In the genomic region with DNA sequence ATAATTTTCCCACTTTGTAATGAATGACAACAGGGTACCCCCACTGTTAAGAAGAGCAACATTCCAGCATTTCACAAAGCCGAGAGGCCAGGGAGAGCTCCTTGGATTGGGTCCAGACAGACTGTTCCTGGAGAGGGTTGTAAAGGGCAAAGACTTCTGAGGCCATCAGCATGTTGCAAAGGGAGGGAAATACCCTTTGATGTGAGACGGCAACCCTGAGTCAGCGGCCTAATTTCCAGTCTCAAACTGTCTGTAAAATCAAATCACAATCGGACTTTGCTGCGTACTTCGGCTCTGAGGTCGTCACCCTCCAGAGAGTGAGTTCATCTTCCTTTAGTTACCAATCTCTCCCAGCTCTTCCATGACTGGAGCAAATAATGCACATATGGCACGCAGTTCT, we compare ENCODE assay signal across 9 cellular contexts.
DNase-seq lines count a peak whose midpoint lies in the region; ATAC-seq and TF ChIP-seq lines count a peak whose summit lies in the region.
"Had no signal": no experiment of that assay in that cellular context is flagged by ENCODE, and none has a peak within 500 bp of the region (broad histone marks: within the 10 kb centered on the region; RNA-seq: fewer than 3 reads in every experiment).

No MANE protein-coding gene starts in this region.

- DNase-seq in AG10803 (ENCODE audit: low read depth) = peak; percentile 47
- peak; percentile 20 for DNase-seq in dermis blood vessel endothelial cell
- DNase-seq in mesenchymal stem cell = peak; percentile 82
- no peak for DNase-seq in activated T-cell treated with anti-CD3 and anti-CD28 coated beads, Interleukin-2, amount 50 U/mL, for 24 hours
- DNase-seq: sigmoid colon had no signal

- H3K36me3 ChIP-seq in HEK293 (ENCODE audit: control insufficient read depth in 2 of 2, insufficient read depth in 1 of 2, low read length in 2 of 2) (no peaks in the 10 kb centered on the region), mesenchymal stem cell (ENCODE audit: control insufficient read depth in 1 of 2, insufficient read depth in 2 of 2, low read depth in 1 of 2, low read length in 2 of 2) (no peaks in the 10 kb centered on the region)
- H3K36me3 ChIP-seq: sigmoid colon had no signal

- no peaks in the 10 kb centered on the region for H3K27me3 ChIP-seq in mesenchymal stem cell (ENCODE audit: control insufficient read depth in 1 of 2, insufficient read depth in 1 of 2, low read length in 2 of 2)
- H3K27me3 ChIP-seq: sigmoid colon had no signal

- H3K4ac ChIP-seq in mesenchymal stem cell (ENCODE audit: low read depth in 1 of 2, low read length in 2 of 2) = no peak overlapping the region

- no peak overlapping the region for H3K14ac ChIP-seq in mesenchymal stem cell (ENCODE audit: low read length in 2 of 2)

- no peak for ATAC-seq in HG02852 (IDR thresholded peaks at IDR 0.05; ENCODE audit: unreplicated experiment)
- ATAC-seq in GM18907 (IDR thresholded peaks at IDR 0.05; ENCODE audit: unreplicated experiment) = no peak
- no peak for ATAC-seq in GM21526 (IDR thresholded peaks at IDR 0.05; ENCODE audit: low FRiP score, unreplicated experiment)

- peaks cover 4% of the 10 kb centered on the region for H3K27me3 Mint-ChIP-seq in activated T-cell treated with anti-CD3 and anti-CD28 coated beads, Interleukin-2, amount 50 U/mL, for 24 hours

- no peak overlapping the region for H2BK15ac ChIP-seq in mesenchymal stem cell (ENCODE audit: low read depth, poor library complexity, severe bottlenecking)

- H2BK5ac ChIP-seq in mesenchymal stem cell (ENCODE audit: low read depth, low read length, poor library complexity, severe bottlenecking) = no peak overlapping the region

- H3K9me3 Mint-ChIP-seq in activated T-cell treated with anti-CD3 and anti-CD28 coated beads, Interleukin-2, amount 50 U/mL, for 24 hours = no peaks in the 10 kb centered on the region

- no peak for TF ChIP-seq CTCF in AG10803 (conservative IDR thresholded peaks at IDR 0.05; ENCODE audit: low read length)
- TF ChIP-seq CTCF in HEK293 (tag by site-specific recombination; IDR thresholded peaks at IDR 0.05) = no peak

- no peak overlapping the region for H4K8ac ChIP-seq in mesenchymal stem cell (ENCODE audit: low read length)

- H3K79me1 ChIP-seq in mesenchymal stem cell (replicated peaks; ENCODE audit: low read length, poor library complexity, severe bottlenecking) = no peaks in the 10 kb centered on the region

- POLR2A ChIA-PET in HEK293 (lab: Yijun Ruan, JAX) = interaction anchor here (1.1 to 1.4 kb wide), 2 partner anchors 17 to 365 kb away, joined by 3 read pairs; partner anchors contain the start of gene MYLIP

- H3K4me1 ChIP-seq in HEK293 (ENCODE audit: control insufficient read depth, insufficient read depth, low read length) (peaks cover 6% of the 10 kb centered on the region; the same call in 1 of the 2 replicates), mesenchymal stem cell (ENCODE audit: control insufficient read depth, insufficient read depth, low read depth, low read length) (peaks cover 2% of the 10 kb centered on the region)

- 28% methylated on average over 8 of the region's 8 CpGs for WGBS in mesenchymal stem cell

- H3K4me3 ChIP-seq in AG10803 (ENCODE audit: low read length) (no peak overlapping the region), HEK293 (ENCODE audit: low read depth, low read length) (no peak overlapping the region), mesenchymal stem cell (ENCODE audit: insufficient read depth in 1 of 2, low read depth in 1 of 2, low read length in 2 of 2) (no peak overlapping the region)
- H3K4me3 ChIP-seq: sigmoid colon had no signal

- no peak overlapping the region for H2BK12ac ChIP-seq in mesenchymal stem cell (ENCODE audit: low read length in 2 of 2)

- no peaks in the 10 kb centered on the region for H3K36me3 Mint-ChIP-seq in activated T-cell treated with anti-CD3 and anti-CD28 coated beads, Interleukin-2, amount 50 U/mL, for 24 hours (ENCODE audit: low read depth)

- H3K9me3 ChIP-seq in HEK293 (ENCODE audit: control insufficient read depth, insufficient read depth, low read depth, low read length) = no peaks in the 10 kb centered on the region
- no peaks in the 10 kb centered on the region for H3K9me3 ChIP-seq in mesenchymal stem cell (ENCODE audit: control insufficient read depth, low read length)
- H3K9me3 ChIP-seq: sigmoid colon had no signal

- H2AK5ac ChIP-seq in mesenchymal stem cell (ENCODE audit: low read length, severe bottlenecking) = no peak overlapping the region

- H3K27ac ChIP-seq in HEK293 (ENCODE audit: extremely low read depth, low read depth, low read length) = no peak overlapping the region
- peak overlapping the region; percentile 11 for H3K27ac ChIP-seq in mesenchymal stem cell (ENCODE audit: low read length, poor library complexity, severe bottlenecking)
- H3K27ac ChIP-seq: sigmoid colon had no signal

- peak overlapping the region; percentile 26 for H3K4me2 ChIP-seq in mesenchymal stem cell (ENCODE audit: low read length, poor library complexity, severe bottlenecking)

- no peak overlapping the region for H3K27ac Mint-ChIP-seq in activated T-cell treated with anti-CD3 and anti-CD28 coated beads, Interleukin-2, amount 50 U/mL, for 24 hours

- no peak overlapping the region for H2AFZ ChIP-seq in mesenchymal stem cell (ENCODE audit: low read depth, low read length)

- H2BK120ac ChIP-seq in mesenchymal stem cell (ENCODE audit: low read depth, low read length) = no peak overlapping the region

- H3K23ac ChIP-seq in mesenchymal stem cell (ENCODE audit: low read length in 2 of 2) = no peak overlapping the region

- CTCF ChIA-PET in HEK293 (lab: Yijun Ruan, JAX) = interaction anchor here (0.6 to 1.4 kb wide), 4 partner anchors 11 to 130 kb away, joined by 3 to 5 read pairs (median 4); no protein-coding TSS in a partner anchor

- no peak overlapping the region for H3K4me3 Mint-ChIP-seq in activated T-cell treated with anti-CD3 and anti-CD28 coated beads, Interleukin-2, amount 50 U/mL, for 24 hours

- H3K18ac ChIP-seq in mesenchymal stem cell (ENCODE audit: low read depth in 1 of 2, low read length in 2 of 2) = no peak overlapping the region

- H4K91ac ChIP-seq in mesenchymal stem cell (ENCODE audit: low read length) = no peak overlapping the region

- peaks cover 9% of the 10 kb centered on the region for H3K4me1 Mint-ChIP-seq in activated T-cell treated with anti-CD3 and anti-CD28 coated beads, Interleukin-2, amount 50 U/mL, for 24 hours (ENCODE audit: low read depth)

- H3K9ac ChIP-seq in mesenchymal stem cell (ENCODE audit: low read length) = no peak overlapping the region

TF ChIP-seq in HEK293, 187 proteins besides CTCF, POLR2A, EP300 and RAD21 (continues in another document):
- TF ChIP-seq WT1 (tag by site-specific recombination; IDR thresholded peaks at IDR 0.05) (peak; percentile 57; the same call in 1 of the 2 replicates), ZNF629 (tag by site-specific recombination; IDR thresholded peaks at IDR 0.05) (peak; percentile 72), ZNF202 (tag by site-specific recombination; IDR thresholded peaks at IDR 0.05; ENCODE audit: borderline replicate concordance) (no peak), GLIS1 (tag by site-specific recombination; IDR thresholded peaks at IDR 0.05) (no peak), ZXDB (tag by site-specific recombination; IDR thresholded peaks at IDR 0.05) (0 out of 2 replicates have a peak, but pooled peaks have one; percentile 12), ZNF366 (tag by site-specific recombination; conservative IDR thresholded peaks at IDR 0.05) (peak; percentile 63), ZNF280D (tag by site-specific recombination; IDR thresholded peaks at IDR 0.05) (peak; percentile 26; the same call in 1 of the 2 replicates), ZBTB21 (tag by site-specific recombination; IDR thresholded peaks at IDR 0.05) (peak; percentile 66), PRDM1 (tag by site-specific recombination; IDR thresholded peaks at IDR 0.05) (no peak), ZEB2 (tag by site-specific recombination; IDR thresholded peaks at IDR 0.05) (0 out of 2 replicates have a peak, but pooled peaks have one; percentile 28), KLF9 (tag by site-specific recombination; IDR thresholded peaks at IDR 0.05; ENCODE audit: low read depth) (no peak), ZNF600 (tag by site-specific recombination; IDR thresholded peaks at IDR 0.05) (0 out of 2 replicates have a peak, but pooled peaks have one; percentile 41), ZBTB6 (tag by site-specific recombination; IDR thresholded peaks at IDR 0.05) (no peak), ZBTB20 (tag by site-specific recombination; IDR thresholded peaks at IDR 0.05) (0 out of 2 replicates have a peak, but pooled peaks have one; percentile 29), TRIM28 (IDR thresholded peaks at IDR 0.05; ENCODE audit: borderline replicate concordance, low read length) (no peak)
